Comparison of ENCODE assay signal across 8 cellular contexts in genomic region chr22:42343136-42343484, GRCh38.
DNase-seq lines count a peak whose midpoint lies in the region; ATAC-seq and TF ChIP-seq lines count a peak whose summit lies in the region.
"Had no signal": no experiment of that assay in that cellular context is flagged by ENCODE, and none has a peak within 500 bp of the region (broad histone marks: within the 10 kb centered on the region; RNA-seq: fewer than 3 reads in every experiment).

No MANE protein-coding gene starts in this region.

- H3K9me2 ChIP-seq in GM23248 (ENCODE audit: insufficient read depth) (no peaks in the 10 kb centered on the region), PC-3 (replicated peaks; ENCODE audit: low read length) (no peaks in the 10 kb centered on the region)

- in situ Hi-C loops in GM23248 (cut with MboI), result no loop called here

- no peaks in the 10 kb centered on the region for H3K4me1 ChIP-seq in GM23248 (ENCODE audit: insufficient read depth)
- peaks cover 3% of the 10 kb centered on the region; the same call in 1 of the 2 replicates for H3K4me1 ChIP-seq in PC-3 (ENCODE audit: insufficient read depth, low read length)
- H3K4me1 ChIP-seq in sigmoid colon, result peaks cover 0 to 40% (median 37%) of the 10 kb centered on the region in 4 donors

- intact Hi-C loops in PC-3 (cut with micrococcal nuclease), result no loop called here
- intact Hi-C loops in sigmoid colon (cut with DNase I), result loop anchor here (2.0 kb wide), 1 partner anchor 28 kb away; no protein-coding TSS in a partner anchor

- H3K4me3 ChIP-seq in GM23248, result peak overlapping the region; percentile 40; the same call in 1 of the 2 replicates
- H3K4me3 ChIP-seq in PC-3 (ENCODE audit: low read length), result peak overlapping the region; percentile 65
- H3K4me3 ChIP-seq in sigmoid colon, result peak overlapping the region; percentile 30 to 55 (median 50)

- H2AFZ ChIP-seq in GM23248 (no peak overlapping the region), PC-3 (ENCODE audit: low read length) (no peak overlapping the region)

- H3K79me2 ChIP-seq in GM23248 (ENCODE audit: insufficient read depth) (no peaks in the 10 kb centered on the region), PC-3 (ENCODE audit: low read length) (no peaks in the 10 kb centered on the region)

- TF ChIP-seq EP300 in sigmoid colon (IDR thresholded peaks at IDR 0.05), result no peak

- POLR2A ChIA-PET in PC-3 (lab: Charles Lee; ENCODE audit: unreplicated experiment), result no interaction called here

- DNase-seq in GM23248, result no peak
- DNase-seq in PC-3, result no peak
- DNase-seq in effector memory CD8-positive, alpha-beta T cell, result no peak
- DNase-seq in sigmoid colon, result no peak
- DNase-seq in AG08395 (ENCODE audit: low spot score), result no peak
- no peak for DNase-seq in NK-92 treated with Interleukin-12 subunit alpha and Interleukin-12 subunit beta, amount 100 ng/mL, for 24 hours (lab: John Stamatoyannopoulos, UW)

- 0 out of 2 replicates have a peak, but pooled peaks have one; percentile 5 for ATAC-seq in PC-3
- peak; percentile 39 for ATAC-seq in effector memory CD8-positive, alpha-beta T cell (replicated peaks)
- no peak for ATAC-seq in GM21381 (IDR thresholded peaks at IDR 0.05; ENCODE audit: unreplicated experiment)

- no peaks in the 10 kb centered on the region for H3K36me3 ChIP-seq in GM23248 (ENCODE audit: low read depth)
- no peaks in the 10 kb centered on the region for H3K36me3 ChIP-seq in PC-3 (ENCODE audit: low read depth, low read length)
- H3K36me3 ChIP-seq in sigmoid colon, result no peaks in the 10 kb centered on the region

- no TSS peak for BruUV-seq in PC-3 (replicated peaks; lab: Mats Ljungman, UMichigan)

- no peak overlapping the region for H3K27ac ChIP-seq in GM23248
- H3K27ac ChIP-seq in PC-3 (ENCODE audit: low read length), result no peak overlapping the region
- H3K27ac ChIP-seq in sigmoid colon, result peak overlapping the region in 3 of 4 donors; percentile 71 to 73 (median 71)
- H3K27ac ChIP-seq: epithelial cell of prostate had no signal

- H3K27me3 ChIP-seq in GM23248 (replicated peaks; ENCODE audit: insufficient read depth), result no peaks in the 10 kb centered on the region
- no peaks in the 10 kb centered on the region for H3K27me3 ChIP-seq in PC-3 (ENCODE audit: low read length)
- H3K27me3 ChIP-seq in sigmoid colon, result no peaks in the 10 kb centered on the region

- H3F3A ChIP-seq in GM23248 (ENCODE audit: insufficient read depth) (no peaks in the 10 kb centered on the region), PC-3 (ENCODE audit: low read length, unreplicated experiment) (no peaks in the 10 kb centered on the region)

- no peaks in the 10 kb centered on the region for H3K9me3 Mint-ChIP-seq in effector memory CD8-positive, alpha-beta T cell

- peak overlapping the region; percentile 35 for H3K4me2 ChIP-seq in GM23248 (ENCODE audit: unreplicated experiment)
- peak overlapping the region; percentile 79 for H3K4me2 ChIP-seq in PC-3 (ENCODE audit: low read length)

- peaks cover 0 to 20% of the 10 kb centered on the region in 2 donors for H3K27me3 Mint-ChIP-seq in effector memory CD8-positive, alpha-beta T cell

- H3K4me1 Mint-ChIP-seq in effector memory CD8-positive, alpha-beta T cell (ENCODE audit: low read depth in 2 of 2), result no peaks in the 10 kb centered on the region

- H3K9ac ChIP-seq in GM23248 (no peak overlapping the region), PC-3 (ENCODE audit: low read length) (no peak overlapping the region)

- H3K9me3 ChIP-seq in GM23248 (ENCODE audit: low read depth) (no peaks in the 10 kb centered on the region), PC-3 (ENCODE audit: low read length) (no peaks in the 10 kb centered on the region), sigmoid colon (no peaks in the 10 kb centered on the region)

- peak overlapping the region; percentile 57 to 63 for H3K4me3 Mint-ChIP-seq in effector memory CD8-positive, alpha-beta T cell

- H3K27ac Mint-ChIP-seq in effector memory CD8-positive, alpha-beta T cell, result no peak overlapping the region

- TF ChIP-seq CTCF in PC-3 (conservative IDR thresholded peaks at IDR 0.05; ENCODE audit: low read depth, low read length) (no peak), sigmoid colon (IDR thresholded peaks at IDR 0.05) (no peak)

- CTCF ChIA-PET in PC-3 (lab: Charles Lee), result no interaction called here

- TF ChIP-seq POLR2A in sigmoid colon (IDR thresholded peaks at IDR 0.05), result no peak

- H4K20me1 ChIP-seq in GM23248 (ENCODE audit: insufficient read depth), result no peaks in the 10 kb centered on the region
- H4K20me1 ChIP-seq in PC-3 (ENCODE audit: low read length), result no peaks in the 10 kb centered on the region

- no peaks in the 10 kb centered on the region for H3K36me3 Mint-ChIP-seq in effector memory CD8-positive, alpha-beta T cell (ENCODE audit: insufficient read depth)

- WGBS in GM23248 (ENCODE audit: low coverage in 1 of 2, low lambda C conversion rate in 2 of 2, missing lambda C conversion rate in 2 of 2), 2 experiments, result 31 to 57% methylated on average over 14 to 25 of the region's 27 CpGs
- WGBS in sigmoid colon, 2 donors, result 9 to 14% methylated on average over 27 of the region's 27 CpGs

Comparison
In these comparisons a context has a peak if more than half of its experiments do, and no peak if none do; other contexts are left out.
1. H3K27ac ChIP-seq: peak in sigmoid colon (3 of 4); none in GM23248 (single experiment) and PC-3 (single experiment).
2. Peak in every context shown above with its lines, with median percentiles within 50 percentile points of each other: H3K4me3 ChIP-seq.